ENCODE assay signal across 7 cellular contexts in genomic region chr4:39046243-39046642, GRCh38. TPM values are rescaled to one million over a fixed set of nuclear protein-coding genes. Genes with fewer than 3 reads are reported as not detected.
DNase-seq lines count a peak whose midpoint lies in the region; ATAC-seq and TF ChIP-seq lines count a peak whose summit lies in the region.

No MANE protein-coding gene starts in this region.

- peak overlapping the region; percentile 18 for H3K4me3 ChIP-seq in epithelial cell of esophagus (ENCODE audit: low read length)
- H3K4me3 ChIP-seq in skeletal muscle cell (ENCODE audit: low read depth, low read length) = peak overlapping the region; percentile 66

- DNase-seq in H4 (ENCODE audit: low spot score) = peak; percentile 17
- peak; percentile 88 for DNase-seq in RKO (ENCODE audit: low spot score)
- DNase-seq in epithelial cell of esophagus (ENCODE audit: low read depth) = peak; percentile 94
- no peak for DNase-seq in skeletal muscle cell (ENCODE audit: low read depth)
- DNase-seq in activated CD4-positive, CD25-positive, alpha-beta regulatory T cell treated with anti-CD3 and anti-CD28 coated beads, Interleukin-2, amount 50 U/mL, for 72 hours = no peak

- ATAC-seq in HG03354 (IDR thresholded peaks at IDR 0.05; ENCODE audit: poor library complexity, severe bottlenecking, unreplicated experiment) (no peak), HG02610 (IDR thresholded peaks at IDR 0.05; ENCODE audit: unreplicated experiment) (no peak)

- no peak for TF ChIP-seq CTCF in epithelial cell of esophagus (IDR thresholded peaks at IDR 0.05; ENCODE audit: insufficient read depth, low read depth, low read length, missing control alignments)

RNA-seq across cellular contexts. Expression of gene TMEM156, which starts 14.0 kb away (rescaled TPM):
- 1.3 and 2.7 TPM in 2 replicates for total RNA-seq in H4 (2014; rRNA removed; shearing (Covaris generic))

RNA-seq across cellular contexts. Expression of gene KLHL5, which starts 15.8 kb away (rescaled TPM):
- total RNA-seq in H4 (2014; rRNA removed; shearing (Covaris generic)) = 47.1 and 67.4 TPM in 2 replicates

Comparison
In these comparisons a context has a peak if more than half of its experiments do, and no peak if none do; other contexts are left out.
1. DNase-seq: peak in H4 (single experiment), RKO (single experiment) and epithelial cell of esophagus (single experiment); none in skeletal muscle cell (single experiment) and activated CD4-positive, CD25-positive, alpha-beta regulatory T cell treated with anti-CD3 and anti-CD28 coated beads, Interleukin-2, amount 50 U/mL, for 72 hours (single experiment).